Comparison of ENCODE assay signal across 1 cellular context in genomic region chr12:6228535-6229223, GRCh38.
TF ChIP-seq lines count a peak whose summit lies in the region.

No MANE protein-coding gene starts in this region.

TF ChIP-seq in HepG2, 621 proteins besides CTCF, POLR2A, EP300 and RAD21 (continued from another document):
- no peak for TF ChIP-seq ZBTB4 (CRISPR knock-in tag; IDR thresholded peaks at IDR 0.05; ENCODE audit: borderline replicate concordance)
- TF ChIP-seq SNRNP70 (IDR thresholded peaks at IDR 0.05; ENCODE audit: low read depth, low read length): no peak
- TF ChIP-seq NFKB2 (CRISPR knock-in tag; IDR thresholded peaks at IDR 0.05; ENCODE audit: borderline replicate concordance): no peak
- TF ChIP-seq PITX1 (CRISPR knock-in tag; IDR thresholded peaks at IDR 0.05): no peak
- no peak for TF ChIP-seq ATAD3A (CRISPR knock-in tag; IDR thresholded peaks at IDR 0.05)
- no peak for TF ChIP-seq ZNF10 (CRISPR knock-in tag; IDR thresholded peaks at IDR 0.05; ENCODE audit: borderline replicate concordance, low read depth)
- TF ChIP-seq SOX13 (IDR thresholded peaks at IDR 0.05): no peak
- TF ChIP-seq SOX13 (CRISPR knock-in tag; conservative IDR thresholded peaks at IDR 0.05 in 1 of 2, IDR thresholded peaks at IDR 0.05 in 1 of 2): no peak
